Comparison of ENCODE assay signal across 31 cellular contexts in genomic region chr7:96727534-96728088, GRCh38.
"Had no signal": no experiment of that assay in that cellular context is flagged by ENCODE, and none has a peak within 500 bp of the region (broad histone marks: within the 10 kb centered on the region; RNA-seq: fewer than 3 reads in every experiment).

No MANE protein-coding gene starts in this region.

- H3K4me3 ChIP-seq: breast epithelium, heart right ventricle, left ventricle myocardium inferior, lung, pancreas, prostate gland, sigmoid colon, tibial nerve had no signal

- H3K9me3 ChIP-seq: breast epithelium, heart right ventricle, left ventricle myocardium inferior, pancreas, prostate gland, sigmoid colon, tibial nerve had no signal

- H3K4me1 ChIP-seq: breast epithelium, heart right ventricle, left ventricle myocardium inferior, pancreas, prostate gland, sigmoid colon, tibial nerve had no signal

- H3K36me3 ChIP-seq: breast epithelium, heart right ventricle, left ventricle myocardium inferior, pancreas, prostate gland, sigmoid colon, tibial nerve, WERI-Rb-1 had no signal

- H3K27me3 ChIP-seq: breast epithelium, pancreas, sigmoid colon, tibial nerve had no signal

- ATAC-seq: heart right ventricle; pancreas; stimulated activated naive B cell treated with anti-CD40 and anti-IgM and Interleukin-4, amounts not matched to agents 10 μg/mL and 1 μg/mL and 100 μg/mL, for 72 hours had no signal

- H3K27ac ChIP-seq: breast epithelium, heart right ventricle, left ventricle myocardium inferior, pancreas, prostate gland, sigmoid colon, tibial nerve, WERI-Rb-1 had no signal

- H3K4me1 Mint-ChIP-seq: activated CD4-positive, alpha-beta T cell treated with anti-CD3 and anti-CD28 coated beads, Interleukin-2, amount 10 ng/mL, durations not matched to agents 24 days and 14 days; central memory CD8-positive, alpha-beta T cell; nephron; stimulated activated naive B cell treated with anti-CD40 and anti-IgM and Interleukin-4, amounts not matched to agents 10 μg/mL and 1 μg/mL and 100 μg/mL, for 72 hours had no signal

- H3K9me3 Mint-ChIP-seq: activated CD4-positive, alpha-beta memory T cell treated with anti-CD3 and anti-CD28 coated beads for 36 hours; activated CD4-positive, alpha-beta T cell treated with anti-CD3 and anti-CD28 coated beads, Interleukin-2, amount 10 ng/mL, durations not matched to agents 24 days and 14 days; activated T-cell treated with anti-CD3 and anti-CD28 coated beads, Interleukin-2, amount 50 U/mL, for 24 hours; central memory CD8-positive, alpha-beta T cell; nephron; T-helper 1 cell treated with Interleukin-12 subunit alpha and Interleukin-12 subunit beta and Interleukin-4 antibody, amounts not matched to agents 30 μg/mL and 1 μg/mL, for 36 hours had no signal

- H3K36me3 Mint-ChIP-seq: activated CD4-positive, alpha-beta memory T cell treated with anti-CD3 and anti-CD28 coated beads for 36 hours; stimulated activated naive B cell treated with anti-CD40 and anti-IgM and Interleukin-4, amounts not matched to agents 10 μg/mL and 1 μg/mL and 100 μg/mL, for 72 hours had no signal

- H3K27ac Mint-ChIP-seq: activated CD4-positive, alpha-beta memory T cell treated with anti-CD3 and anti-CD28 coated beads for 36 hours; activated CD4-positive, alpha-beta T cell treated with anti-CD3 and anti-CD28 coated beads, Interleukin-2, amount 10 ng/mL, durations not matched to agents 24 days and 14 days; activated T-cell treated with anti-CD3 and anti-CD28 coated beads, Interleukin-2, amount 50 U/mL, for 24 hours; nephron; stimulated activated naive B cell treated with anti-CD40 and anti-IgM and Interleukin-4, amounts not matched to agents 10 μg/mL and 1 μg/mL and 100 μg/mL, for 72 hours; T-helper 1 cell treated with Interleukin-12 subunit alpha and Interleukin-12 subunit beta and Interleukin-4 antibody, amounts not matched to agents 30 μg/mL and 1 μg/mL, for 36 hours had no signal

- H3K4me3 Mint-ChIP-seq: activated CD4-positive, alpha-beta memory T cell treated with anti-CD3 and anti-CD28 coated beads for 36 hours; activated CD4-positive, alpha-beta T cell treated with anti-CD3 and anti-CD28 coated beads, Interleukin-2, amount 10 ng/mL, durations not matched to agents 24 days and 14 days; activated T-cell treated with anti-CD3 and anti-CD28 coated beads, Interleukin-2, amount 50 U/mL, for 24 hours; central memory CD8-positive, alpha-beta T cell; nephron; stimulated activated naive B cell treated with anti-CD40 and anti-IgM and Interleukin-4, amounts not matched to agents 10 μg/mL and 1 μg/mL and 100 μg/mL, for 72 hours; T-helper 1 cell treated with Interleukin-12 subunit alpha and Interleukin-12 subunit beta and Interleukin-4 antibody, amounts not matched to agents 30 μg/mL and 1 μg/mL, for 36 hours had no signal

- DNase-seq: activated CD4-positive, alpha-beta memory T cell treated with anti-CD3 and anti-CD28 coated beads for 36 hours; activated CD4-positive, alpha-beta T cell treated with anti-CD3 and anti-CD28 coated beads, Interleukin-2, amount 10 ng/mL, durations not matched to agents 24 days and 14 days; activated CD4-positive, CD25-positive, alpha-beta regulatory T cell treated with anti-CD3 and anti-CD28 coated beads, Interleukin-2, amount 50 U/mL, for 72 hours; activated CD8-positive, alpha-beta memory T cell treated with anti-CD3 and anti-CD28 coated beads, Interleukin-2, amount 50 U/mL, for 4 hours; activated gamma-delta T cell treated with Interleukin-2 at 50 U/mL for 16 hours; activated naive CD4-positive, alpha-beta T cell treated with anti-CD3 and anti-CD28 coated beads, Interleukin-2, amount 50 U/mL, for 16 hours; activated T-cell treated with anti-CD3 and anti-CD28 coated beads, Interleukin-2, amount 50 U/mL, for 24 hours; dermis blood vessel endothelial cell; effector CD8-positive, alpha-beta T cell; erythroblast; foreskin melanocyte; heart right ventricle; left ventricle myocardium inferior; nucleus accumbens; pancreas; sigmoid colon; small intestine; stimulated activated CD4-positive, alpha-beta T cell treated with anti-CD3 and anti-CD28 coated beads, Interleukin-1b, Interleukin-23, amount 100 ng/mL, for 48 hours; stimulated activated CD4-positive, alpha-beta T cell treated with anti-CD3 and anti-CD28 coated beads, Interleukin-4, amount 100 ng/mL, for 4 hours; stimulated activated CD8-positive, alpha-beta memory T cell treated with anti-CD3 and anti-CD28 coated beads, Interleukin-4, amount 100 ng/mL, for 48 hours; stimulated activated naive B cell treated with anti-CD40 and anti-IgM and Interleukin-4, amounts not matched to agents 10 μg/mL and 1 μg/mL and 100 μg/mL, for 72 hours; SW 1271; T-helper 9 cell; WERI-Rb-1 had no signal
